ENCODE assay signal across 1 cellular context in the genomic region with DNA sequence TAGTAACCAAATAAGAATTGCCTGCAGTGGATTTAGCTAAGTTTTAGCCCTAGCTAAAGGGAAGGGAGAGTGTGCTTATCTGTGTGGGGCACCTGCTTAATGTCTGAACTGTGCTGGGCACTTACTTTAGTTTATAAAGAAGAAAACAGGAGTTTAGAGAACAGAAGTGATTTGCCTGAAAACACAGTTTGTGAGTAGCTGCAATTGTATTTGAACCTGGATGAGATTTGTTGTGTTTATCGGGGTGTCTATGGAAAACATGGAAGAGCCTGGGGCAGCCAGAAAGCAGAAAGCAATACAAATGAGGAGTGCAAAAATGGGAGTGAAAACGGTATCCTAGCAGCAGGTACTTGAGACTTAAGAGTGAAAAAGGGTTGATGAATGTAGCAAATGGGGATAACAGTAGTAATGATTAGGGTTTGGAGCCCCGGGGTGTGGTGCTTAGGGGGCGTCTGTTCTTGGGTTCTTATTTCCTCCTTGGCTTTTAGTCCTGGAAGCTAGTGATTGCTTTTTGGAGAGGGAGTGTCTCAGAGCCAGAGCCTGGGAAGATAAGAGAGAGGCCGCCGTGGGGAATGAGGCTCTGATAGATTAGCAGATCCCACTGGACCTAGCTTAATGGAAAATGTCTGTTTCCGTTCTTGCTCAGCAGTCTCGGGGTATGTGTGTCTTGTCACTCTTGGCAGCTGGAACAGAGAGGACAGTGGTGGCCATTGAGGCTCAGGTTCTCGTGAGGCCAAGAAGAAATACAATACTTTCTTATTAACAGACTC.
TF ChIP-seq lines count a peak whose summit lies in the region.

No MANE protein-coding gene starts in this region.

TF ChIP-seq in GM12878, 131 proteins besides CTCF, POLR2A, EP300 and RAD21:
- TF ChIP-seq, protein P1, sequence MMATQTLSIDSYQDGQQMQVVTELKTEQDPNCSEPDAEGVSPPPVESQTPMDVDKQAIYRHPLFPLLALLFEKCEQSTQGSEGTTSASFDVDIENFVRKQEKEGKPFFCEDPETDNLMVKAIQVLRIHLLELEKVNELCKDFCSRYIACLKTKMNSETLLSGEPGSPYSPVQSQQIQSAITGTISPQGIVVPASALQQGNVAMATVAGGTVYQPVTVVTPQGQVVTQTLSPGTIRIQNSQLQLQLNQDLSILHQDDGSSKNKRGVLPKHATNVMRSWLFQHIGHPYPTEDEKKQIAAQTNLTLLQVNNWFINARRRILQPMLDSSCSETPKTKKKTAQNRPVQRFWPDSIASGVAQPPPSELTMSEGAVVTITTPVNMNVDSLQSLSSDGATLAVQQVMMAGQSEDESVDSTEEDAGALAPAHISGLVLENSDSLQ (IDR thresholded peaks at IDR 0.05), result no peak
- TF ChIP-seq CREM (IDR thresholded peaks at IDR 0.05; ENCODE audit: low read depth), result no peak
- TF ChIP-seq NBN (IDR thresholded peaks at IDR 0.05), result no peak
- TF ChIP-seq LARP7 (IDR thresholded peaks at IDR 0.05), result no peak
- no peak for TF ChIP-seq NRF1 (conservative IDR thresholded peaks at IDR 0.05; ENCODE audit: low read depth, low read length)
- TF ChIP-seq SUZ12 (IDR thresholded peaks at IDR 0.05; ENCODE audit: unreplicated experiment), result no peak
- TF ChIP-seq, protein P2, sequence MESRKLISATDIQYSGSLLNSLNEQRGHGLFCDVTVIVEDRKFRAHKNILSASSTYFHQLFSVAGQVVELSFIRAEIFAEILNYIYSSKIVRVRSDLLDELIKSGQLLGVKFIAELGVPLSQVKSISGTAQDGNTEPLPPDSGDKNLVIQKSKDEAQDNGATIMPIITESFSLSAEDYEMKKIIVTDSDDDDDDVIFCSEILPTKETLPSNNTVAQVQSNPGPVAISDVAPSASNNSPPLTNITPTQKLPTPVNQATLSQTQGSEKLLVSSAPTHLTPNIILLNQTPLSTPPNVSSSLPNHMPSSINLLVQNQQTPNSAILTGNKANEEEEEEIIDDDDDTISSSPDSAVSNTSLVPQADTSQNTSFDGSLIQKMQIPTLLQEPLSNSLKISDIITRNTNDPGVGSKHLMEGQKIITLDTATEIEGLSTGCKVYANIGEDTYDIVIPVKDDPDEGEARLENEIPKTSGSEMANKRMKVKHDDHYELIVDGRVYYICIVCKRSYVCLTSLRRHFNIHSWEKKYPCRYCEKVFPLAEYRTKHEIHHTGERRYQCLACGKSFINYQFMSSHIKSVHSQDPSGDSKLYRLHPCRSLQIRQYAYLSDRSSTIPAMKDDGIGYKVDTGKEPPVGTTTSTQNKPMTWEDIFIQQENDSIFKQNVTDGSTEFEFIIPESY (IDR thresholded peaks at IDR 0.05), result no peak
- no peak for TF ChIP-seq ZNF217 (IDR thresholded peaks at IDR 0.05)
- no peak for TF ChIP-seq RBBP5 (conservative IDR thresholded peaks at IDR 0.05)
- no peak for TF ChIP-seq ETV6 (conservative IDR thresholded peaks at IDR 0.05 in 1 of 2, IDR thresholded peaks at IDR 0.05 in 1 of 2; ENCODE audit: borderline replicate concordance in 1 of 2, low read depth in 1 of 2)
- TF ChIP-seq BRCA1 (IDR thresholded peaks at IDR 0.05; ENCODE audit: low read depth, low read length), result no peak
- TF ChIP-seq ZNF622 (IDR thresholded peaks at IDR 0.05), result no peak
- no peak for TF ChIP-seq SREBF1 (IDR thresholded peaks at IDR 0.05; ENCODE audit: low read length)
- TF ChIP-seq IRF4 (IDR thresholded peaks at IDR 0.05; ENCODE audit: low read depth, low read length), result no peak
- TF ChIP-seq DPF2 (IDR thresholded peaks at IDR 0.05), result no peak
- TF ChIP-seq RUNX3 (IDR thresholded peaks at IDR 0.05; ENCODE audit: low read length), result no peak
